ENCODE assay signal across 24 cellular contexts in genomic region chr12:111102062-111102735, GRCh38.
A peak's percentile ranks its signal among the peaks of the same experiment; 100 is the strongest.
DNase-seq lines count a peak whose midpoint lies in the region; ATAC-seq and TF ChIP-seq lines count a peak whose summit lies in the region.
"Had no signal": no experiment of that assay in that cellular context is flagged by ENCODE, and none has a peak within 500 bp of the region (broad histone marks: within the 10 kb centered on the region; RNA-seq: fewer than 3 reads in every experiment).

No MANE protein-coding gene starts in this region.

- H2BK5ac ChIP-seq in mesendoderm (ENCODE audit: low read length), result no peak overlapping the region

- no peaks in the 10 kb centered on the region for H3K27me3 ChIP-seq in mesendoderm (ENCODE audit: insufficient read depth, low read length, poor library complexity)
- H3K27me3 ChIP-seq: adrenal gland, vagina had no signal

- H3K27ac Mint-ChIP-seq in activated T-helper 17 cell treated with anti-CD3 and anti-CD28 coated beads, Interleukin-2, amount 50 U/mL, for 72 hours, result no peak overlapping the region
- H3K27ac Mint-ChIP-seq in glutamatergic neuron (ENCODE audit: unreplicated experiment), result no peak overlapping the region
- H3K27ac Mint-ChIP-seq: activated CD8-positive, alpha-beta memory T cell treated with anti-CD3 and anti-CD28 coated beads, Interleukin-2, amount 10 ng/mL, durations not matched to agents 7 days and 5 days; endodermal cell had no signal

- WGBS in mesendoderm (ENCODE audit: extremely low coverage, insufficient coverage, low lambda C conversion rate), result no CpG with 5 or more reads among the region's 13 CpGs

- no peak overlapping the region for H3K4me3 ChIP-seq in mesendoderm (ENCODE audit: low read length)
- H3K4me3 ChIP-seq: adrenal gland, SJCRH30, vagina had no signal

- no peak overlapping the region for H2AK5ac ChIP-seq in mesendoderm (ENCODE audit: low read length)

- H3K9me3 Mint-ChIP-seq in activated T-helper 17 cell treated with anti-CD3 and anti-CD28 coated beads, Interleukin-2, amount 50 U/mL, for 72 hours, result no peaks in the 10 kb centered on the region
- H3K9me3 Mint-ChIP-seq in glutamatergic neuron (ENCODE audit: unreplicated experiment), result peaks cover 8% of the 10 kb centered on the region
- H3K9me3 Mint-ChIP-seq: endodermal cell had no signal

- no peak overlapping the region for H3K4me2 ChIP-seq in mesendoderm (ENCODE audit: low read length)

- H3K36me3 ChIP-seq in mesendoderm (ENCODE audit: control insufficient read depth, insufficient read depth, low read length), result no peaks in the 10 kb centered on the region
- H3K36me3 ChIP-seq: adrenal gland, SJCRH30, vagina had no signal

- peak; percentile 70 for DNase-seq in DMS153 treated with DMSO at 0.1 percent for 48 hours (lab: John Stamatoyannopoulos, UW; ENCODE audit: unreplicated experiment)
- DNase-seq in NCI-H2107 (lab: John Stamatoyannopoulos, UW), result peak; percentile 38
- no peak for DNase-seq in mesendoderm
- no peak for DNase-seq in HK-2 (ENCODE audit: unreplicated experiment)
- DNase-seq in kidney tubule cell (ENCODE audit: low spot score), result no peak
- no peak for DNase-seq in glutamatergic neuron
- DNase-seq: activated CD4-positive, CD25-positive, alpha-beta regulatory T cell treated with anti-CD3 and anti-CD28 coated beads, Interleukin-2, amount 50 U/mL, for 72 hours; activated CD8-positive, alpha-beta memory T cell treated with anti-CD3 and anti-CD28 coated beads, Interleukin-2, amount 10 ng/mL, durations not matched to agents 7 days and 5 days; adrenal gland; central memory CD4-positive, alpha-beta T cell; endodermal cell; IMR-90; left cardiac atrium; NCI-H1048; NCI-H446; nucleus accumbens; OCI-M1; SJCRH30; stimulated activated CD4-positive, alpha-beta T cell treated with anti-CD3 and anti-CD28 coated beads, Interleukin-1b, Interleukin-23, amount 100 ng/mL, for 48 hours; T-helper 2 cell had no signal

- no peak overlapping the region for H2BK15ac ChIP-seq in mesendoderm (replicated peaks; ENCODE audit: low read depth)

- H3K36me3 Mint-ChIP-seq in activated T-helper 17 cell treated with anti-CD3 and anti-CD28 coated beads, Interleukin-2, amount 50 U/mL, for 72 hours (ENCODE audit: low read depth), result no peaks in the 10 kb centered on the region
- no peaks in the 10 kb centered on the region for H3K36me3 Mint-ChIP-seq in glutamatergic neuron (ENCODE audit: unreplicated experiment)
- H3K36me3 Mint-ChIP-seq: activated CD8-positive, alpha-beta memory T cell treated with anti-CD3 and anti-CD28 coated beads, Interleukin-2, amount 10 ng/mL, durations not matched to agents 7 days and 5 days had no signal

- no peak overlapping the region for H4K5ac ChIP-seq in mesendoderm (ENCODE audit: low read length)

- H3K4me1 ChIP-seq in mesendoderm (ENCODE audit: control insufficient read depth, low read depth, low read length), result no peaks in the 10 kb centered on the region
- H3K4me1 ChIP-seq: adrenal gland, SJCRH30 had no signal

- no peaks in the 10 kb centered on the region for H3K79me2 ChIP-seq in mesendoderm (ENCODE audit: control insufficient read depth, insufficient read depth, low read length)

- H3K27me3 Mint-ChIP-seq in activated T-helper 17 cell treated with anti-CD3 and anti-CD28 coated beads, Interleukin-2, amount 50 U/mL, for 72 hours, result peaks cover 7% of the 10 kb centered on the region
- H3K27me3 Mint-ChIP-seq in glutamatergic neuron (ENCODE audit: unreplicated experiment), result peaks cover 7% of the 10 kb centered on the region

- no peak overlapping the region for H3K4me3 Mint-ChIP-seq in activated T-helper 17 cell treated with anti-CD3 and anti-CD28 coated beads, Interleukin-2, amount 50 U/mL, for 72 hours
- no peak overlapping the region for H3K4me3 Mint-ChIP-seq in glutamatergic neuron (ENCODE audit: unreplicated experiment)
- H3K4me3 Mint-ChIP-seq: activated CD8-positive, alpha-beta memory T cell treated with anti-CD3 and anti-CD28 coated beads, Interleukin-2, amount 10 ng/mL, durations not matched to agents 7 days and 5 days; endodermal cell had no signal

- H4K8ac ChIP-seq in mesendoderm (ENCODE audit: low read depth, low read length), result no peak overlapping the region

- H3K9ac ChIP-seq in mesendoderm (ENCODE audit: low read length), result no peak overlapping the region

- no peak overlapping the region for H3K18ac ChIP-seq in mesendoderm (ENCODE audit: low read length)

- TF ChIP-seq CTCF in VCaP (conservative IDR thresholded peaks at IDR 0.05) (no peak), glutamatergic neuron (IDR thresholded peaks at IDR 0.05; ENCODE audit: partially characterized antibody, unreplicated experiment) (no peak)

- H3K4ac ChIP-seq in mesendoderm (ENCODE audit: low read depth, low read length), result no peak overlapping the region

- H3K79me1 ChIP-seq in mesendoderm (ENCODE audit: low read length), result no peaks in the 10 kb centered on the region

- H3K27ac ChIP-seq in VCaP, result peak overlapping the region; percentile 70
- H3K27ac ChIP-seq in mesendoderm (ENCODE audit: low read depth, low read length), result no peak overlapping the region
- H3K27ac ChIP-seq: adrenal gland, SJCRH30, vagina had no signal

- H3K23ac ChIP-seq in mesendoderm (ENCODE audit: low read length), result no peak overlapping the region

- no peaks in the 10 kb centered on the region for H3K4me1 Mint-ChIP-seq in activated T-helper 17 cell treated with anti-CD3 and anti-CD28 coated beads, Interleukin-2, amount 50 U/mL, for 72 hours
- peaks cover 4% of the 10 kb centered on the region for H3K4me1 Mint-ChIP-seq in glutamatergic neuron (ENCODE audit: low read depth, unreplicated experiment)
- H3K4me1 Mint-ChIP-seq: endodermal cell had no signal

- H2BK120ac ChIP-seq in mesendoderm (ENCODE audit: low read depth, low read length), result no peak overlapping the region

- ATAC-seq in activated T-helper 17 cell treated with anti-CD3 and anti-CD28 coated beads, Interleukin-2, amount 50 U/mL, for 72 hours (replicated peaks), result no peak
- ATAC-seq: activated CD8-positive, alpha-beta memory T cell treated with anti-CD3 and anti-CD28 coated beads, Interleukin-2, amount 10 ng/mL, durations not matched to agents 7 days and 5 days; left cardiac atrium; sciatic nerve had no signal

- H3K56ac ChIP-seq in mesendoderm (ENCODE audit: low read length), result peak overlapping the region; percentile 7

Comparison
In these comparisons a context has a peak if more than half of its experiments do, and no peak if none do; other contexts are left out.
1. DNase-seq: peak in DMS153 treated with DMSO at 0.1 percent for 48 hours (single experiment) and NCI-H2107 (single experiment); none in mesendoderm (single experiment), HK-2 (single experiment), kidney tubule cell (single experiment) and glutamatergic neuron (single experiment).